8 cellular contexts compared by ENCODE assay signal in the genomic region with DNA sequence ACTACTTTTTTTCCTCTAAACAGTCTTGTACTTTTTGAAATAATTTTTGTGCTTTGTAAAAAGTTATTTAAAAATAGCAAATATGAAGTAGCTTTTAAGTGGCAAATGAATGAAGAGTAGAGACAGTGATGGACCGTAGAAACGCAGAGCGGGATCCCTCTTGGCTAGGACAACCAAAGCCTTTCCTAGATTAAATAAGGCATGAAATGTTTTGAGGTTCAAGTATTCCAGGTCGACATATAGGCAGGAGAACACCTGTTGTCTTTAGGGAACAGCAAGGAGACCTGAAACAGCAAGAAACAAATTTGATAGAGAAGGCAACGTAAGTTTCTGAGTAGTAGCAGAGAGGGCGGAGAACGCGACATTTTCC. TPM values are rescaled to one million over a fixed set of nuclear protein-coding genes. Genes with fewer than 3 reads are reported as not detected.
DNase-seq lines count a peak whose midpoint lies in the region; ATAC-seq and TF ChIP-seq lines count a peak whose summit lies in the region.

No MANE protein-coding gene starts in this region.

- H3K4me1 Mint-ChIP-seq in MCF 10A (ENCODE audit: insufficient read depth, unreplicated experiment) (peaks cover 36% of the 10 kb centered on the region), mesothelial cell of epicardium (peaks cover 27% of the 10 kb centered on the region)

- ATAC-seq in left cardiac atrium (no peak), upper lobe of right lung (no peak)

- intact Hi-C loops in left ventricle myocardium inferior (cut with micrococcal nuclease), result no loop called here
- intact Hi-C loops in left cardiac atrium (cut with DNase I), result no loop called here
- intact Hi-C loops in MCF 10A (cut with micrococcal nuclease), result loop anchor here (1.0 kb wide), 2 partner anchors 20 to 67 kb away; partner anchors contain the start of genes HPS6 and NOLC1
- intact Hi-C loops in upper lobe of right lung (cut with DNase I), result no loop called here

- H3K27me3 Mint-ChIP-seq in MCF 10A (ENCODE audit: insufficient read depth, unreplicated experiment) (no peaks in the 10 kb centered on the region), mesothelial cell of epicardium (ENCODE audit: low read depth) (no peaks in the 10 kb centered on the region)

- no peaks in the 10 kb centered on the region for H3K27me3 ChIP-seq in left ventricle myocardium inferior (ENCODE audit: low read depth)
- no peaks in the 10 kb centered on the region for H3K27me3 ChIP-seq in upper lobe of right lung

- H3K36me3 Mint-ChIP-seq in MCF 10A (ENCODE audit: insufficient read depth, unreplicated experiment) (peaks cover 21% of the 10 kb centered on the region), mesothelial cell of epicardium (no peaks in the 10 kb centered on the region)

- H3K27ac ChIP-seq in left ventricle myocardium inferior (replicated peaks), result peak overlapping the region; percentile 92
- H3K27ac ChIP-seq in upper lobe of right lung, result peak overlapping the region; percentile 97

- DNase-seq in left ventricle myocardium inferior (no peak), left cardiac atrium (no peak), MCF 10A (ENCODE audit: unreplicated experiment) (no peak), mesothelial cell of epicardium (ENCODE audit: low spot score in 2 of 2, unreplicated experiment in 2 of 2) (no peak), upper lobe of right lung (no peak), cortex of kidney (lab: John Stamatoyannopoulos, UW) (no peak), NCI-H82 treated with DMSO at 0.1 percent for 48 hours (lab: John Stamatoyannopoulos, UW; ENCODE audit: unreplicated experiment) (no peak)
- no peak for DNase-seq in stimulated activated CD4-positive, alpha-beta T cell treated with anti-CD3 and anti-CD28 coated beads, Interleukin-2, amount 100 ng/mL, for 24 hours

- H3K9me3 Mint-ChIP-seq in MCF 10A (ENCODE audit: unreplicated experiment) (no peaks in the 10 kb centered on the region), mesothelial cell of epicardium (no peaks in the 10 kb centered on the region)

- H3K4me3 Mint-ChIP-seq in MCF 10A (ENCODE audit: unreplicated experiment), result peak overlapping the region; percentile 93
- H3K4me3 Mint-ChIP-seq in mesothelial cell of epicardium, result peak overlapping the region; percentile 97

- H3K36me3 ChIP-seq in left ventricle myocardium inferior (no peaks in the 10 kb centered on the region), upper lobe of right lung (no peaks in the 10 kb centered on the region)

- CTCF ChIA-PET in MCF 10A (lab: Yijun Ruan, JAX), result interaction anchor here (0.6 to 1.5 kb wide), 14 partner anchors 9 to 512 kb away, joined by 3 to 6 read pairs (median 4); partner anchors contain the start of genes HPS6 and TRIM8

- H3K9me3 ChIP-seq in left ventricle myocardium inferior (replicated peaks) (no peaks in the 10 kb centered on the region), upper lobe of right lung (no peaks in the 10 kb centered on the region)

- no TSS peak for BruUV-seq in MCF 10A (replicated peaks; lab: Mats Ljungman, UMichigan)

- H3K4me1 ChIP-seq in left ventricle myocardium inferior, result peaks cover 51% of the 10 kb centered on the region
- H3K4me1 ChIP-seq in upper lobe of right lung, result peaks cover 27% of the 10 kb centered on the region

- H3K4me3 ChIP-seq in left ventricle myocardium inferior (peak overlapping the region; percentile 83), upper lobe of right lung (peak overlapping the region; percentile 98)

- POLR2A ChIA-PET in MCF 10A (lab: Yijun Ruan, JAX), result interaction anchor here (0.5 to 2.7 kb wide), 21 partner anchors 8 to 325 kb away, joined by 3 to 12 read pairs (median 4); partner anchors contain the start of gene CUEDC2

- H3K27ac Mint-ChIP-seq in MCF 10A (ENCODE audit: low read depth, unreplicated experiment) (peak overlapping the region; percentile 96), mesothelial cell of epicardium (peak overlapping the region; percentile 99)

- TF ChIP-seq CTCF in left ventricle myocardium inferior (IDR thresholded peaks at IDR 0.05; ENCODE audit: borderline replicate concordance) (no peak), MCF 10A (IDR thresholded peaks at IDR 0.05; ENCODE audit: unreplicated experiment) (no peak), mesothelial cell of epicardium (IDR thresholded peaks at IDR 0.05; ENCODE audit: unreplicated experiment) (no peak), upper lobe of right lung (IDR thresholded peaks at IDR 0.05) (no peak)

RNA-seq across cellular contexts. Expression of gene PPRC1, which starts 0.7 kb away (rescaled TPM):
- 12.1 TPM for total RNA-seq in left ventricle myocardium inferior
- total RNA-seq in left cardiac atrium, result 10 to 100 TPM; 11.2 to 29.5 TPM
- total RNA-seq in MCF 10A (2022), result 50.4 and 68.2 TPM in 2 replicates
- total RNA-seq in mesothelial cell of epicardium, result 62.6 to 65.0 TPM (median 64.9 TPM) in 3 replicates
- total RNA-seq in upper lobe of right lung, result 38.3 TPM

RNA-seq across cellular contexts. Expression of gene LDB1, which starts 12.0 kb away (rescaled TPM):
- total RNA-seq in left ventricle myocardium inferior, result 52.2 TPM
- 10 to 100 TPM; 44.3 to 48.6 TPM for total RNA-seq in left cardiac atrium
- 28.9 and 31.7 TPM in 2 replicates for total RNA-seq in MCF 10A (2022)
- 178 to 185 TPM (median 183 TPM) in 3 replicates for total RNA-seq in mesothelial cell of epicardium
- total RNA-seq in upper lobe of right lung, result 60.1 TPM

RNA-seq across cellular contexts. Expression of gene NOLC1, which starts 20.0 kb away (rescaled TPM):
- total RNA-seq in left ventricle myocardium inferior (28.3 TPM), left cardiac atrium (10 to 100 TPM; 26.3 to 37.6 TPM), MCF 10A (2022) (122 and 168 TPM in 2 replicates), mesothelial cell of epicardium (65.5 to 75.2 TPM (median 69.9 TPM) in 3 replicates), upper lobe of right lung (37.9 TPM)
